In genomic region chr4:68375667-68376559, GRCh38 we compare ENCODE assay signal across 8 cellular contexts. TPM values are rescaled to one million over a fixed set of nuclear protein-coding genes. Genes with fewer than 3 reads are reported as not detected.
DNase-seq lines count a peak whose midpoint lies in the region; ATAC-seq, FAIRE-seq and TF ChIP-seq lines count a peak whose summit lies in the region.

No MANE protein-coding gene starts in this region.

- peaks cover 20% of the 10 kb centered on the region for H3K4me1 Mint-ChIP-seq in activated T-cell treated with anti-CD3 and anti-CD28 coated beads, Interleukin-2, amount 50 U/mL, for 24 hours (ENCODE audit: low read depth)
- peaks cover 9 to 22% (median 15%) of the 10 kb centered on the region in 3 donors for H3K4me1 Mint-ChIP-seq in naive B cell

- H3K4me3 ChIP-seq in upper lobe of left lung: peak overlapping the region in 1 of 4 donors; percentile 27

- peaks cover 3 to 4% (median 3%) of the 10 kb centered on the region in 4 donors for H3K4me1 ChIP-seq in upper lobe of left lung

- H3K36me3 ChIP-seq in upper lobe of left lung: no peaks in the 10 kb centered on the region

- peak overlapping the region; percentile 70 for H3K4me3 Mint-ChIP-seq in activated T-cell treated with anti-CD3 and anti-CD28 coated beads, Interleukin-2, amount 50 U/mL, for 24 hours
- H3K4me3 Mint-ChIP-seq in naive B cell: peak overlapping the region; percentile 23 to 93 (median 82)

- H3K27ac Mint-ChIP-seq in activated T-cell treated with anti-CD3 and anti-CD28 coated beads, Interleukin-2, amount 50 U/mL, for 24 hours: peak overlapping the region; percentile 9
- H3K27ac Mint-ChIP-seq in naive B cell: peak overlapping the region in 1 of 6 donors; percentile 24

- no peak for TF ChIP-seq EP300 in upper lobe of left lung (IDR thresholded peaks at IDR 0.05)

- TF ChIP-seq POLR2A in upper lobe of left lung (IDR thresholded peaks at IDR 0.05): no peak

- H3K27ac ChIP-seq in upper lobe of left lung: no peak overlapping the region

- peak; percentile 85 for ATAC-seq in GM19397 (IDR thresholded peaks at IDR 0.05; ENCODE audit: unreplicated experiment)
- peak; percentile 90 for ATAC-seq in HG03457 (IDR thresholded peaks at IDR 0.05; ENCODE audit: unreplicated experiment)
- ATAC-seq in esophagus mucosa: peak; percentile 83
- ATAC-seq in naive B cell (ENCODE audit: low read depth in 2 of 2): peak; percentile 81 to 84
- ATAC-seq in upper lobe of left lung (ENCODE audit: low FRiP score in 2 of 2): peak; percentile 70 to 80

- H3K27me3 Mint-ChIP-seq in activated T-cell treated with anti-CD3 and anti-CD28 coated beads, Interleukin-2, amount 50 U/mL, for 24 hours: no peaks in the 10 kb centered on the region
- peaks cover 0 to 26% (median 10%) of the 10 kb centered on the region in 3 donors for H3K27me3 Mint-ChIP-seq in naive B cell

- no peaks in the 10 kb centered on the region for H3K36me3 Mint-ChIP-seq in activated T-cell treated with anti-CD3 and anti-CD28 coated beads, Interleukin-2, amount 50 U/mL, for 24 hours (ENCODE audit: low read depth)
- H3K36me3 Mint-ChIP-seq in naive B cell: no peaks in the 10 kb centered on the region

- WGBS in upper lobe of left lung, 2 donors: 18% methylated on average over 19 of the region's 19 CpGs

- no peaks in the 10 kb centered on the region for H3K27me3 ChIP-seq in upper lobe of left lung

- peak; percentile 20 for DNase-seq in D721Med (ENCODE audit: insufficient read length, low spot score)
- peak; percentile 7 for DNase-seq in NOMO-1 treated with dmso at 0.1 percent for 144 hours (lab: John Stamatoyannopoulos, UW; ENCODE audit: unreplicated experiment)
- peak; percentile 56 for DNase-seq in activated T-cell treated with anti-CD3 and anti-CD28 coated beads, Interleukin-2, amount 50 U/mL, for 24 hours
- peak; percentile 58 for DNase-seq in naive B cell
- peak; percentile 27 to 63 for DNase-seq in upper lobe of left lung

- TF ChIP-seq CTCF in D721Med (IDR thresholded peaks at IDR 0.05; ENCODE audit: insufficient read depth, missing control alignments) (peak; percentile 93), upper lobe of left lung (IDR thresholded peaks at IDR 0.05) (peak; percentile 62 to 86 (median 78))

- no peaks in the 10 kb centered on the region for H3K9me3 ChIP-seq in upper lobe of left lung

- FAIRE-seq in D721Med (lab: Jason Lieb, UNC): peak; percentile 55

- H3K9me3 Mint-ChIP-seq in activated T-cell treated with anti-CD3 and anti-CD28 coated beads, Interleukin-2, amount 50 U/mL, for 24 hours: no peaks in the 10 kb centered on the region
- H3K9me3 Mint-ChIP-seq in naive B cell: no peaks in the 10 kb centered on the region

RNA-seq across cellular contexts. Expression of gene YTHDC1, which starts 26.0 kb away (rescaled TPM):
- total RNA-seq in esophagus mucosa (52.6 TPM), upper lobe of left lung (100 to 1,000 TPM in 2 of 6 donors, 10 to 100 TPM in 4; 54.1 to 137 (median 76.3) TPM)
- polyA plus RNA-seq in naive B cell (ENCODE audit: low read depth in 6 of 6): 10 to 100 TPM; 13.8 to 49.5 (median 35.1) TPM

Comparison
In these comparisons a context has a peak if more than half of its experiments do, and no peak if none do; other contexts are left out.
1. DNase-seq: peak in every context shown above with its lines; median percentile 58 in naive B cell; 56 in activated T-cell treated with anti-CD3 and anti-CD28 coated beads, Interleukin-2, amount 50 U/mL, for 24 hours; 45 in upper lobe of left lung; 20 in D721Med; 7 in NOMO-1 treated with dmso at 0.1 percent for 144 hours.